In the genomic region with DNA sequence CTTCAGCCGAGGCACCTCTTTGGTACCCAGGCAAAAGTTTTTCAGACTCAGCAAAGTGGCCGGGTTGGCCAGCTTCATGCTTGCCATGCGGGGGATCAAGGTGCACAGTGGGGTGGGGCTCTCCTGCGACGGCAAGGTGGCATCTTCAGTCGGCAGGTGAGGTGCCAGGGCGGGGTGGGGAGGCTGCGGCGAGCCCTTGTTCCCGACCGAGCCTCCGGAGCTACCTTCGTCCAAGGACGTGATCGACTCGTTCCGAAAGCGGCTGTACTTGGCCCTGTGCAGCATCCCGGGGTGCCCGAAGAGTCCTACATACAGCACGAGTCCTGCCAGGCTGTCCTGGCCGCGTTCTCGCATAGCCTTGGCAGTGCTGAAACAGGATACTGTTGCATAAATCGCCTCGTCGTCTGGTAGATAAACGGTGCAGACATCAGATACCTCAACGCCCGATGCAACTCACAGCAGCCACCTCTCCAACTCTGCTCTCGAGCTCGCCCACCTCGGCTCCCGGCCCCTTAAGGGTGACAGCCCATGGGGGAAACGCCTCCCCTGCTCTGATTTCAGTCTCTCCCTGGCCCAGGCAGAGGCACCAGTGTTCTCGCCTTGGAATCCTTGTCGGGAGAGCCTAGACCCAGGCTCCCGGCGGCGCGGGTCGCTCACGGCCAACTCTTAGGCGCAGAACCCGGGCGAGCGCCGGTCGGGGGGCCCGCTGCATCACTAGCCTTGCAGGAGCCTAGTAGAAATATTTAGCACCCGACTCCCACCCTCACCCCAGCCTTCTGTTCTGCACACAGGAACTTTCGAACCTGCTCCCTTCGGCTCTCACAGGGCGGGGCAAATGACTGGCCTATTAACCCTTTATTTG, we compare ENCODE assay signal across 8 cellular contexts. TPM values are rescaled to one million over a fixed set of nuclear protein-coding genes. Genes with fewer than 3 reads are reported as not detected.
DNase-seq lines count a peak whose midpoint lies in the region; ATAC-seq and TF ChIP-seq lines count a peak whose summit lies in the region.

No MANE protein-coding gene starts in this region.

- H3K4me3 Mint-ChIP-seq in progenitor cell of endocrine pancreas (ENCODE audit: low read depth) = peak overlapping the region; percentile 74

- no peaks in the 10 kb centered on the region for H4K20me1 ChIP-seq in BLaER1 treated with 17β-estradiol and CSF1 and Interleukin-3, amounts not matched to agents 10 nM and 100 nM

- no peaks in the 10 kb centered on the region for H3K9me3 Mint-ChIP-seq in progenitor cell of endocrine pancreas (ENCODE audit: low read depth)

- DNase-seq in HFF-Myc (ENCODE audit: extremely low read depth, low read depth) (no peak), heart right ventricle (peak in 1 of 2 donors; percentile 31), progenitor cell of endocrine pancreas (ENCODE audit: low spot score, unreplicated experiment) (no peak), GM19238 (ENCODE audit: insufficient read length, low spot score) (no peak), RPMI8226 (no peak)
- peak; percentile 16 for DNase-seq in activated naive CD4-positive, alpha-beta T cell treated with anti-CD3 and anti-CD28 coated beads, Interleukin-2, amount 50 U/mL, for 16 hours

- no peaks in the 10 kb centered on the region for H3K36me3 Mint-ChIP-seq in progenitor cell of endocrine pancreas (ENCODE audit: insufficient read depth)

- no peak overlapping the region for H3K9ac ChIP-seq in BLaER1 treated with 17β-estradiol and CSF1 and Interleukin-3, amounts not matched to agents 10 nM and 100 nM

- peaks cover 47% of the 10 kb centered on the region for H3K27me3 Mint-ChIP-seq in progenitor cell of endocrine pancreas

- 5 to 8% methylated on average over 54 of the region's 54 CpGs for WGBS in heart right ventricle, 2 donors

- intact Hi-C loops in heart right ventricle (cut with DNase I) = loop anchor here in 6 of 10 donors (1.0 to 5.0 kb wide), 2 partner anchors 85 to 86 kb away; a partner anchor contains a TSS

- no peak overlapping the region for H3K27ac Mint-ChIP-seq in progenitor cell of endocrine pancreas

- peaks cover 24 to 41% (median 38%) of the 10 kb centered on the region in 10 experiments for H3K4me1 ChIP-seq in BLaER1 treated with 17β-estradiol and CSF1 and Interleukin-3, amounts not matched to agents 10 nM and 100 nM
- H3K4me1 ChIP-seq in heart right ventricle = peaks cover 0 to 27% (median 13%) of the 10 kb centered on the region in 9 donors

- H3K36me3 ChIP-seq in BLaER1 treated with 17β-estradiol and CSF1 and Interleukin-3, amounts not matched to agents 10 nM and 100 nM = no peaks in the 10 kb centered on the region
- no peaks in the 10 kb centered on the region for H3K36me3 ChIP-seq in heart right ventricle

- TF ChIP-seq CTCF in HFF-Myc (IDR thresholded peaks at IDR 0.05; ENCODE audit: low read depth, low read length, missing control alignments) (no peak), heart right ventricle (IDR thresholded peaks at IDR 0.05) (no peak), progenitor cell of endocrine pancreas (IDR thresholded peaks at IDR 0.05; ENCODE audit: unreplicated experiment) (no peak)

- H3K27me3 ChIP-seq in BLaER1 treated with 17β-estradiol and CSF1 and Interleukin-3, amounts not matched to agents 10 nM and 100 nM = peaks cover 0 to 12% (median 0%) of the 10 kb centered on the region in 11 experiments; a peak in 6 of 22 replicates
- H3K27me3 ChIP-seq in heart right ventricle = peaks cover 0 to 24% (median 0%) of the 10 kb centered on the region in 7 donors

- ATAC-seq in heart right ventricle = peak; percentile 51 to 91 (median 78)
- ATAC-seq in HG03139 (IDR thresholded peaks at IDR 0.05; ENCODE audit: unreplicated experiment) = no peak

- H3K4me1 Mint-ChIP-seq in progenitor cell of endocrine pancreas (ENCODE audit: low read depth) = peaks cover 12% of the 10 kb centered on the region

- peaks cover 0 to 15% (median 4%) of the 10 kb centered on the region in 11 experiments; a peak in 13 of 22 replicates for H3K9me3 ChIP-seq in BLaER1 treated with 17β-estradiol and CSF1 and Interleukin-3, amounts not matched to agents 10 nM and 100 nM (replicated peaks in 1 of 11)
- H3K9me3 ChIP-seq in heart right ventricle = no peaks in the 10 kb centered on the region

- H3K4me2 ChIP-seq in BLaER1 treated with 17β-estradiol and CSF1 and Interleukin-3, amounts not matched to agents 10 nM and 100 nM = peak overlapping the region in 8 of 11 experiments; percentile 68 to 80 (median 72); a peak in 9 of 22 replicates

- no peak overlapping the region for H3K4me3 ChIP-seq in BLaER1 treated with 17β-estradiol and CSF1 and Interleukin-3, amounts not matched to agents 10 nM and 100 nM
- peak overlapping the region; percentile 51 for H3K4me3 ChIP-seq in HFF-Myc (replicated peaks; ENCODE audit: low read depth, low read length)
- peak overlapping the region; percentile 36 to 72 (median 60) for H3K4me3 ChIP-seq in heart right ventricle

- H3K27ac ChIP-seq in BLaER1 treated with 17β-estradiol and CSF1 and Interleukin-3, amounts not matched to agents 10 nM and 100 nM = no peak overlapping the region
- peak overlapping the region in 6 of 10 donors; percentile 13 to 60 (median 29) for H3K27ac ChIP-seq in heart right ventricle

RNA-seq across cellular contexts. Expression of a gene that starts 0.8 kb away (rescaled TPM):
- 1 to 10 TPM; 1.3 to 4.9 (median 2.2) TPM for total RNA-seq in heart right ventricle
- polyA plus RNA-seq in heart right ventricle = 1 to 10 TPM; 1.2 to 2.6 TPM
- total RNA-seq in progenitor cell of endocrine pancreas = 0.36 and 0.47 TPM in 2 replicates

Comparison
In these comparisons a context has a peak if more than half of its experiments do, and no peak if none do; other contexts are left out.
1. H3K27ac ChIP-seq: peak in heart right ventricle (6 of 10); none in BLaER1 treated with 17β-estradiol and CSF1 and Interleukin-3, amounts not matched to agents 10 nM and 100 nM (0 of 11).
2. H3K4me3 ChIP-seq: peak in HFF-Myc (single experiment) and heart right ventricle (10 of 10); none in BLaER1 treated with 17β-estradiol and CSF1 and Interleukin-3, amounts not matched to agents 10 nM and 100 nM (0 of 10).